ENCODE assay signal across 1 cellular context in genomic region chr12:51320695-51321320, GRCh38.
TF ChIP-seq lines count a peak whose summit lies in the region.

No MANE protein-coding gene starts in this region.

TF ChIP-seq in HepG2, 621 proteins besides CTCF, POLR2A, EP300 and RAD21:
- no peak for TF ChIP-seq TBX2 (CRISPR knock-in tag; IDR thresholded peaks at IDR 0.05; ENCODE audit: borderline replicate concordance)
- TF ChIP-seq ZNF607 (CRISPR knock-in tag; IDR thresholded peaks at IDR 0.05; ENCODE audit: borderline replicate concordance): no peak
- no peak for TF ChIP-seq CHD4 (IDR thresholded peaks at IDR 0.05; ENCODE audit: borderline replicate concordance, low read length)
- no peak for TF ChIP-seq ZBTB44 (CRISPR knock-in tag; IDR thresholded peaks at IDR 0.05)
- TF ChIP-seq ZBTB33 (CRISPR knock-in tag; IDR thresholded peaks at IDR 0.05): no peak
- TF ChIP-seq MLXIP (CRISPR knock-in tag; IDR thresholded peaks at IDR 0.05; ENCODE audit: borderline replicate concordance): no peak
- TF ChIP-seq CREM (IDR thresholded peaks at IDR 0.05): no peak
- no peak for TF ChIP-seq CREM (CRISPR knock-in tag; IDR thresholded peaks at IDR 0.05)
- TF ChIP-seq HNRNPK (IDR thresholded peaks at IDR 0.05; ENCODE audit: low read depth, low read length, poor library complexity, severe bottlenecking): no peak
- TF ChIP-seq SP5 (CRISPR knock-in tag; IDR thresholded peaks at IDR 0.05; ENCODE audit: borderline replicate concordance, low read depth): no peak
- no peak for TF ChIP-seq ZNF432 (CRISPR knock-in tag; IDR thresholded peaks at IDR 0.05; ENCODE audit: borderline replicate concordance)
- no peak for TF ChIP-seq ZFP90 (CRISPR knock-in tag; IDR thresholded peaks at IDR 0.05; ENCODE audit: borderline replicate concordance)
- no peak for TF ChIP-seq POLR2AphosphoS2 (IDR thresholded peaks at IDR 0.05; ENCODE audit: low read depth, low read length)
- no peak for TF ChIP-seq RBAK (CRISPR knock-in tag; IDR thresholded peaks at IDR 0.05)
- no peak for TF ChIP-seq NFE2L1 (CRISPR knock-in tag; IDR thresholded peaks at IDR 0.05; ENCODE audit: borderline replicate concordance)
TF ChIP-seq in HepG2: peak in this region for 0.
